31 cellular contexts compared by ENCODE assay signal in the genomic region with DNA sequence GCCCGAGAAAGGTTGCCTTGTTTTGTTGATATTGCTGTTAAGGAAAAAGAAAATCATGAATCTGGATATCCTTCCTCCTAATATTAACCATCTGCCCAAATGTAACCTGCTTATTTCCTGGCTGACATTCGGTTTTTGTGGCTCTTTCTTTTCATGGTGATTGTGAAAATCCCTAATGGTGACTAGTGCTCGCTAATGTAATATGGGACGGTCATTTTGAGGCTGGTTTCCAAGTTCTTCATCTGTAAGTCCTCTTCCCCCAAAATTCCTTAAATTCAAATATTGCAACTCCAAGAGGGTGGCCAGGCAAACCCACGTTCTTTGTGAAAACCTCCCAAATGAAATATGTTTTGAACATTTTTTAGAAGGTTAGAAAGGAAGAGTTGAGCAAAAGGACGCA.
"Had no signal": no experiment of that assay in that cellular context is flagged by ENCODE, and none has a peak within 500 bp of the region (broad histone marks: within the 10 kb centered on the region; RNA-seq: fewer than 3 reads in every experiment).

No MANE protein-coding gene starts in this region.

- H3K4me1 ChIP-seq: ascending aorta, body of pancreas, breast epithelium had no signal

- ATAC-seq: activated CD8-positive, alpha-beta T cell treated with anti-CD3 and anti-CD28 coated beads for 36 hours; body of pancreas; Panc1; T-cell had no signal

- H3K9me3 ChIP-seq: ascending aorta, body of pancreas, breast epithelium, SJCRH30 had no signal

- H3K36me3 ChIP-seq: ascending aorta, breast epithelium, SJCRH30, WERI-Rb-1 had no signal

- H3K4me3 Mint-ChIP-seq: activated CD4-positive, alpha-beta T cell treated with anti-CD3 and anti-CD28 coated beads, Interleukin-2, amount 10 ng/mL, durations not matched to agents 24 days and 14 days; activated CD8-positive, alpha-beta T cell treated with anti-CD3 and anti-CD28 coated beads for 36 hours; activated naive CD4-positive, alpha-beta T cell treated with anti-CD3 and anti-CD28 coated beads, Interleukin-2, amount 50 U/mL, for 24 hours; activated naive CD8-positive, alpha-beta T cell treated with anti-CD3 and anti-CD28 coated beads, Interleukin-2, amount 10 ng/mL, durations not matched to agents 7 days and 5 days; activated T-cell treated with anti-CD3 and anti-CD28 coated beads, Interleukin-2, amount 50 U/mL, for 24 hours; T-cell had no signal

- DNase-seq: activated CD4-positive, alpha-beta T cell treated with anti-CD3 and anti-CD28 coated beads for 1 hour; activated CD4-positive, alpha-beta T cell treated with anti-CD3 and anti-CD28 coated beads, Interleukin-2, amount 10 ng/mL, durations not matched to agents 24 days and 14 days; activated CD4-positive, alpha-beta T cell treated with anti-CD3 and anti-CD28 coated beads, Interleukin-2, amount 50 U/mL, for 4 hours; activated CD4-positive, CD25-positive, alpha-beta regulatory T cell; activated CD8-positive, alpha-beta T cell treated with anti-CD3 and anti-CD28 coated beads for 36 hours; activated gamma-delta T cell; activated naive CD4-positive, alpha-beta T cell treated with Interleukin-2 at 50 U/mL for 16 hours; activated naive CD8-positive, alpha-beta T cell treated with anti-CD3 and anti-CD28 coated beads, Interleukin-2, amount 10 ng/mL, durations not matched to agents 7 days and 5 days; activated T-cell treated with anti-CD3 and anti-CD28 coated beads, Interleukin-2, amount 50 U/mL, for 24 hours; amygdala; body of pancreas; Karpas-422; NCI-H1105; NCI-H1417 treated with DMSO at 0.1 percent for 48 hours; NCI-H187 treated with DMSO at 0.1 percent for 48 hours; NCI-H2081; NCI-H2171 treated with DMSO at 0.1 percent for 48 hours; NCI-H226; NCI-H524 treated with DMSO at 0.1 percent for 48 hours; SHP77; SJCRH30; T-cell; T-helper 2 cell; T-helper 9 cell; WERI-Rb-1 had no signal

- H3K9me3 Mint-ChIP-seq: activated CD4-positive, alpha-beta T cell treated with anti-CD3 and anti-CD28 coated beads, Interleukin-2, amount 10 ng/mL, durations not matched to agents 24 days and 14 days; activated CD8-positive, alpha-beta T cell treated with anti-CD3 and anti-CD28 coated beads for 36 hours; activated naive CD4-positive, alpha-beta T cell treated with anti-CD3 and anti-CD28 coated beads, Interleukin-2, amount 50 U/mL, for 24 hours; activated T-cell treated with anti-CD3 and anti-CD28 coated beads, Interleukin-2, amount 50 U/mL, for 24 hours; activated T-helper 2 cell treated with anti-CD3 and anti-CD28 coated beads, Interferon-gamma antibody, Interleukin-2, Interleukin-4, amounts not matched to agents 10 μg/mL and 5 μg/mL and 100 μg/mL, durations not matched to agents 14 hours and 24 hours and 36 hours; T-cell had no signal

- H3K36me3 Mint-ChIP-seq: activated naive CD4-positive, alpha-beta T cell treated with anti-CD3 and anti-CD28 coated beads, Interleukin-2, amount 50 U/mL, for 24 hours; activated naive CD8-positive, alpha-beta T cell treated with anti-CD3 and anti-CD28 coated beads, Interleukin-2, amount 10 ng/mL, durations not matched to agents 7 days and 5 days; T-cell had no signal

- H3K27me3 ChIP-seq: ascending aorta, body of pancreas, breast epithelium, SJCRH30 had no signal

- H3K27ac ChIP-seq: ascending aorta, body of pancreas, SK-N-MC, WERI-Rb-1 had no signal

- H3K4me3 ChIP-seq: ascending aorta, body of pancreas, breast epithelium, SJCRH30, SK-N-MC had no signal

- H3K27ac Mint-ChIP-seq: activated CD4-positive, alpha-beta T cell treated with anti-CD3 and anti-CD28 coated beads, Interleukin-2, amount 10 ng/mL, durations not matched to agents 24 days and 14 days; activated CD8-positive, alpha-beta T cell treated with anti-CD3 and anti-CD28 coated beads for 36 hours; activated naive CD4-positive, alpha-beta T cell treated with anti-CD3 and anti-CD28 coated beads, Interleukin-2, amount 50 U/mL, for 24 hours; activated naive CD8-positive, alpha-beta T cell treated with anti-CD3 and anti-CD28 coated beads, Interleukin-2, amount 10 ng/mL, durations not matched to agents 7 days and 5 days; activated T-cell treated with anti-CD3 and anti-CD28 coated beads, Interleukin-2, amount 50 U/mL, for 24 hours; activated T-helper 2 cell treated with anti-CD3 and anti-CD28 coated beads, Interferon-gamma antibody, Interleukin-2, Interleukin-4, amounts not matched to agents 10 μg/mL and 5 μg/mL and 100 μg/mL, durations not matched to agents 14 hours and 24 hours and 36 hours; T-cell had no signal

- H3K4me1 Mint-ChIP-seq: activated CD4-positive, alpha-beta T cell treated with anti-CD3 and anti-CD28 coated beads, Interleukin-2, amount 10 ng/mL, durations not matched to agents 24 days and 14 days; activated naive CD4-positive, alpha-beta T cell treated with anti-CD3 and anti-CD28 coated beads, Interleukin-2, amount 50 U/mL, for 24 hours; activated naive CD8-positive, alpha-beta T cell treated with anti-CD3 and anti-CD28 coated beads, Interleukin-2, amount 10 ng/mL, durations not matched to agents 7 days and 5 days; T-cell had no signal

- H3K27me3 Mint-ChIP-seq: activated naive CD4-positive, alpha-beta T cell treated with anti-CD3 and anti-CD28 coated beads, Interleukin-2, amount 50 U/mL, for 24 hours had no signal
